In the genomic region with DNA sequence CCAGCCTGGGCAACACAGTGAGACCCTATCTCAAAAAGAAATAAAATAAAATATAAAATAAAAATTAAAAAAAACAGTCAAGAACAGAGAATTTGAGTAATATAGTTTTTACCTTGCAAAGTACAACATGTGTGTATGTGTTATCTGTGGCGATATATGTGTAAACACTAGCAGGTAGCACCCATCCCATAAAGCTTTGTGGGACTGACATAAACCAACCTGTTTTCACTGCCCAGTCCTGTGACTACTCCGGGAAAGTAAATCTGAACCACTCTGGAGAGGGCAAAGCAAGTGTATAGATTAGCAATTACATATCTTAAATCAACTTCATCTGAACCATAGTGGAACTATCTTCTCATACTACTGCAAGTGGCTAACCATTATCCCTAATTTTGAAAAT, we compare ENCODE assay signal across 22 cellular contexts.
"Had no signal": no experiment of that assay in that cellular context is flagged by ENCODE, and none has a peak within 500 bp of the region (broad histone marks: within the 10 kb centered on the region; RNA-seq: fewer than 3 reads in every experiment).

No MANE protein-coding gene starts in this region.

- H3K27me3 ChIP-seq: breast epithelium, esophagus muscularis mucosa, gastrocnemius medialis, thyroid gland had no signal

- H3K36me3 ChIP-seq: breast epithelium, esophagus muscularis mucosa, gastrocnemius medialis, thyroid gland had no signal

- H3K27ac ChIP-seq: breast epithelium, coronary artery, esophagus muscularis mucosa, gastrocnemius medialis, SK-N-MC, thyroid gland, VCaP had no signal

- H3K4me1 ChIP-seq: breast epithelium had no signal

- DNase-seq: activated CD4-positive, alpha-beta T cell treated with anti-CD3 and anti-CD28 coated beads, Interleukin-2, amount 50 U/mL, for 1 hour; activated effector memory CD4-positive, alpha-beta T cell treated with anti-CD3 and anti-CD28 coated beads, Interleukin-2, amount 50 U/mL, for 16 hours; activated T-cell treated with anti-CD3 and anti-CD28 coated beads, Interleukin-2, amount 50 U/mL, for 48 hours; gastrocnemius medialis; hypothalamus; midbrain; nephron progenitor cell; nucleus accumbens; stimulated activated CD4-positive, alpha-beta T cell treated with anti-CD3 and anti-CD28 coated beads, Interleukin-15, amount 100 ng/mL, for 24 hours; stimulated activated naive CD4-positive, alpha-beta T cell treated with Interleukin-2 at 50 U/mL for 16 hours; substantia nigra; T-cell; thyroid gland had no signal

- H3K27me3 Mint-ChIP-seq: activated naive CD4-positive, alpha-beta T cell treated with anti-CD3 and anti-CD28 coated beads, Interleukin-2, amount 50 U/mL, for 24 hours; T-cell had no signal

- H3K27ac Mint-ChIP-seq: nephron progenitor cell had no signal

- ATAC-seq: activated CD4-positive, CD25-positive, alpha-beta regulatory T cell treated with anti-CD3 and anti-CD28 coated beads, Interleukin-2, amount 50 U/mL, for 24 hours; gastrocnemius medialis; sciatic nerve; T-cell had no signal

- H3K4me3 ChIP-seq: breast epithelium, coronary artery, esophagus muscularis mucosa, gastrocnemius medialis, SK-N-MC, smooth muscle cell, thyroid gland had no signal

- H3K4me3 Mint-ChIP-seq: nephron progenitor cell had no signal

- H3K9me3 ChIP-seq: breast epithelium, esophagus muscularis mucosa, gastrocnemius medialis, thyroid gland had no signal
